8 cellular contexts compared by ENCODE assay signal in genomic region chr1:174262747-174263241, GRCh38.
A peak's percentile ranks its signal among the peaks of the same experiment; 100 is the strongest.
DNase-seq lines count a peak whose midpoint lies in the region; ATAC-seq, FAIRE-seq and TF ChIP-seq lines count a peak whose summit lies in the region.

No MANE protein-coding gene starts in this region.

- H3K9me3 ChIP-seq in ascending aorta, result no peaks in the 10 kb centered on the region

- H3K36me3 ChIP-seq in ascending aorta, result no peaks in the 10 kb centered on the region

- TF ChIP-seq CTCF in D721Med (IDR thresholded peaks at IDR 0.05; ENCODE audit: insufficient read depth, missing control alignments), result peak; percentile 98
- peak in 2 of 3 experiments; percentile 43 to 65 for TF ChIP-seq CTCF in ascending aorta (IDR thresholded peaks at IDR 0.05)

- ATAC-seq in left ventricle myocardium superior, result peak; percentile 56
- ATAC-seq in GM19397 (IDR thresholded peaks at IDR 0.05; ENCODE audit: unreplicated experiment), result no peak

- FAIRE-seq in D721Med (lab: Jason Lieb, UNC), result peak; percentile 94

- intact Hi-C loops in ascending aorta (cut with DNase I) (no loop called here), left ventricle myocardium superior (cut with micrococcal nuclease) (loop anchor here (5.0 kb wide), 1 partner anchor 485 kb away; no protein-coding TSS in a partner anchor)

- H3K27me3 ChIP-seq in ascending aorta, result no peaks in the 10 kb centered on the region

- no peaks in the 10 kb centered on the region for H3K4me1 ChIP-seq in ascending aorta

- no peak overlapping the region for H3K4me3 ChIP-seq in ascending aorta

- DNase-seq in D721Med (ENCODE audit: insufficient read length, low spot score) (no peak), HCEC 1CT (peak; percentile 60), NCI-H345 (lab: John Stamatoyannopoulos, UW) (peak; percentile 44), ascending aorta (ENCODE audit: low spot score in 2 of 2) (no peak), left ventricle myocardium superior (no peak), putamen (ENCODE audit: low spot score) (peak; percentile 80)
- no peak for DNase-seq in stimulated activated CD4-positive, alpha-beta T cell treated with anti-CD3 and anti-CD28 coated beads, Interleukin-12 subunit alpha, Interleukin-12 subunit beta, amount 100 ng/mL, for 4 hours

- no peak overlapping the region for H3K27ac ChIP-seq in ascending aorta

Comparison
In these comparisons a context has a peak if more than half of its experiments do, and no peak if none do; other contexts are left out.
1. DNase-seq: peak in HCEC 1CT (single experiment), NCI-H345 (single experiment) and putamen (single experiment); none in D721Med (single experiment), ascending aorta (0 of 2), left ventricle myocardium superior (single experiment) and stimulated activated CD4-positive, alpha-beta T cell treated with anti-CD3 and anti-CD28 coated beads, Interleukin-12 subunit alpha, Interleukin-12 subunit beta, amount 100 ng/mL, for 4 hours (single experiment).